Comparison of ENCODE assay signal across 7 cellular contexts in genomic region chr11:67807896-67808295, GRCh38.
DNase-seq lines count a peak whose midpoint lies in the region; ATAC-seq and TF ChIP-seq lines count a peak whose summit lies in the region.
"Not testable (repeated sequence)": the region's sequence is repeated elsewhere in the genome, so short reads cannot be mapped to it uniquely, and the experiment has no call there.

No MANE protein-coding gene starts in this region.

- not testable (repeated sequence) for DNase-seq in CD4-positive, alpha-beta T cell; activated T-helper 1 cell treated with anti-CD3 and anti-CD28 coated beads, Interleukin-12 subunit alpha, Interleukin-12 subunit beta, Interleukin-2, Interleukin-4 antibody, amounts not matched to agents 30 ng/mL and 10 ng/mL and 1 ng/mL, durations not matched to agents 14 hours and 24 hours and 36 hours (ENCODE audit: low spot score); neural crest cell (ENCODE audit: low read depth, low spot score)
- DNase-seq in NCI-H82 (lab: John Stamatoyannopoulos, UW) (peak; percentile 29), WERI-Rb-1 (peak; percentile 66), trophoblast cell (peak; percentile 8 to 65)

- not testable (repeated sequence) for H3K36me3 ChIP-seq in WERI-Rb-1; trophoblast cell (ENCODE audit: control insufficient read depth in 1 of 2, insufficient read depth in 2 of 2, low read length in 2 of 2)

- H3K23ac ChIP-seq in trophoblast cell (ENCODE audit: low read length), result not testable (repeated sequence)

- H3K4me1 ChIP-seq in trophoblast cell (ENCODE audit: control insufficient read depth in 1 of 2, insufficient read depth in 2 of 2, low read length in 2 of 2), result not testable (repeated sequence)

- H3K18ac ChIP-seq in trophoblast cell (ENCODE audit: low read length), result not testable (repeated sequence)

- H2AFZ ChIP-seq in trophoblast cell (ENCODE audit: insufficient read depth, low read length, poor library complexity), result not testable (repeated sequence)

- H4K8ac ChIP-seq in trophoblast cell (ENCODE audit: low read depth, low read length), result not testable (repeated sequence)

- peaks cover 18% of the 10 kb centered on the region for H3K4me1 Mint-ChIP-seq in CD4-positive, alpha-beta T cell (ENCODE audit: low read depth)
- not testable (repeated sequence) for H3K4me1 Mint-ChIP-seq in activated T-helper 1 cell treated with anti-CD3 and anti-CD28 coated beads, Interleukin-12 subunit alpha, Interleukin-12 subunit beta, Interleukin-2, Interleukin-4 antibody, amounts not matched to agents 30 ng/mL and 10 ng/mL and 1 ng/mL, durations not matched to agents 14 hours and 24 hours and 36 hours (ENCODE audit: low read depth)
- H3K4me1 Mint-ChIP-seq in neural crest cell, result peaks cover 20% of the 10 kb centered on the region

- H3K27ac Mint-ChIP-seq in CD4-positive, alpha-beta T cell; activated T-helper 1 cell treated with anti-CD3 and anti-CD28 coated beads, Interleukin-12 subunit alpha, Interleukin-12 subunit beta, Interleukin-2, Interleukin-4 antibody, amounts not matched to agents 30 ng/mL and 10 ng/mL and 1 ng/mL, durations not matched to agents 14 hours and 24 hours and 36 hours; neural crest cell (ENCODE audit: unreplicated experiment): not testable (repeated sequence)

- not testable (repeated sequence) for H3K4ac ChIP-seq in trophoblast cell (ENCODE audit: low read depth, low read length)

- not testable (repeated sequence) for H3K27me3 ChIP-seq in CD4-positive, alpha-beta T cell (ENCODE audit: control insufficient read depth, insufficient read depth, low read length); WERI-Rb-1 (ENCODE audit: insufficient read depth, low read depth, severe bottlenecking); trophoblast cell (ENCODE audit: insufficient read depth, low read length)

- H2AK5ac ChIP-seq in trophoblast cell (ENCODE audit: low read length), result not testable (repeated sequence)

- not testable (repeated sequence) for H3K4me3 ChIP-seq in WERI-Rb-1 (ENCODE audit: low read depth, low read length); trophoblast cell (ENCODE audit: low read depth, low read length)

- H3K79me1 ChIP-seq in trophoblast cell (ENCODE audit: low read length), result not testable (repeated sequence)

- H2BK5ac ChIP-seq in trophoblast cell (ENCODE audit: low read depth, low read length, poor library complexity), result not testable (repeated sequence)

- POLR2A ChIA-PET in CD4-positive, alpha-beta T cell (lab: Charles Lee), result not testable (repeated sequence)

- not testable (repeated sequence) for H4K91ac ChIP-seq in trophoblast cell (ENCODE audit: low read depth, low read length)

- intact Hi-C loops in CD4-positive, alpha-beta T cell (cut with DNase I, micrococcal nuclease), result loop anchor here in 1 of 2 experiments (5.0 to 10.0 kb wide), 3 partner anchors 224 to 693 kb away; partner anchors contain the start of genes KDM2A, KMT5B and NDUFS8
- intact Hi-C loops in activated T-helper 1 cell treated with anti-CD3 and anti-CD28 coated beads, Interleukin-12 subunit alpha, Interleukin-12 subunit beta, Interleukin-2, Interleukin-4 antibody, amounts not matched to agents 30 ng/mL and 10 ng/mL and 1 ng/mL, durations not matched to agents 14 hours and 24 hours and 36 hours (cut with micrococcal nuclease), result loop anchor here (5.0 kb wide), 3 partner anchors 406 to 654 kb away; partner anchors contain the start of genes POLD4, PPP1CA, PPP6R3 and TBC1D10C

- H3K27ac ChIP-seq in CD4-positive, alpha-beta T cell (ENCODE audit: low read depth, low read length); trophoblast cell (ENCODE audit: low read depth, low read length): not testable (repeated sequence)
- H3K27ac ChIP-seq in VCaP, result peak overlapping the region; percentile 91
- H3K27ac ChIP-seq in WERI-Rb-1, result peak overlapping the region; percentile 44; the same call in 1 of the 2 replicates

- H3K36me3 Mint-ChIP-seq in CD4-positive, alpha-beta T cell (ENCODE audit: low read depth); activated T-helper 1 cell treated with anti-CD3 and anti-CD28 coated beads, Interleukin-12 subunit alpha, Interleukin-12 subunit beta, Interleukin-2, Interleukin-4 antibody, amounts not matched to agents 30 ng/mL and 10 ng/mL and 1 ng/mL, durations not matched to agents 14 hours and 24 hours and 36 hours (ENCODE audit: low read depth); neural crest cell (ENCODE audit: low read depth): not testable (repeated sequence)

- not testable (repeated sequence) for H3K9me3 ChIP-seq in CD4-positive, alpha-beta T cell (ENCODE audit: control insufficient read depth, low read length); WERI-Rb-1 (ENCODE audit: severe bottlenecking); trophoblast cell (ENCODE audit: insufficient read depth, low read depth, low read length)

- H4K12ac ChIP-seq in trophoblast cell (ENCODE audit: low read depth, low read length), result not testable (repeated sequence)

- peak overlapping the region; percentile 25 for H3K4me3 Mint-ChIP-seq in CD4-positive, alpha-beta T cell
- peak overlapping the region; percentile 26 for H3K4me3 Mint-ChIP-seq in activated T-helper 1 cell treated with anti-CD3 and anti-CD28 coated beads, Interleukin-12 subunit alpha, Interleukin-12 subunit beta, Interleukin-2, Interleukin-4 antibody, amounts not matched to agents 30 ng/mL and 10 ng/mL and 1 ng/mL, durations not matched to agents 14 hours and 24 hours and 36 hours
- peak overlapping the region; percentile 31 for H3K4me3 Mint-ChIP-seq in neural crest cell

- not testable (repeated sequence) for H2BK12ac ChIP-seq in trophoblast cell (ENCODE audit: low read length)

- H3K14ac ChIP-seq in trophoblast cell (ENCODE audit: low read length), result not testable (repeated sequence)

- not testable (repeated sequence) for H3K79me2 ChIP-seq in trophoblast cell (ENCODE audit: control insufficient read depth, insufficient read depth, low read length, poor library complexity)

- H3K9me3 Mint-ChIP-seq in CD4-positive, alpha-beta T cell; activated T-helper 1 cell treated with anti-CD3 and anti-CD28 coated beads, Interleukin-12 subunit alpha, Interleukin-12 subunit beta, Interleukin-2, Interleukin-4 antibody, amounts not matched to agents 30 ng/mL and 10 ng/mL and 1 ng/mL, durations not matched to agents 14 hours and 24 hours and 36 hours; neural crest cell: not testable (repeated sequence)

- CTCF ChIA-PET in CD4-positive, alpha-beta T cell (lab: Charles Lee), result not testable (repeated sequence)

- H2BK120ac ChIP-seq in trophoblast cell (ENCODE audit: insufficient read depth, low read length, poor library complexity), result not testable (repeated sequence)

- H3K27me3 Mint-ChIP-seq in CD4-positive, alpha-beta T cell, result not testable (repeated sequence)
- H3K27me3 Mint-ChIP-seq in activated T-helper 1 cell treated with anti-CD3 and anti-CD28 coated beads, Interleukin-12 subunit alpha, Interleukin-12 subunit beta, Interleukin-2, Interleukin-4 antibody, amounts not matched to agents 30 ng/mL and 10 ng/mL and 1 ng/mL, durations not matched to agents 14 hours and 24 hours and 36 hours (ENCODE audit: insufficient read depth), result peaks cover 16% of the 10 kb centered on the region
- peaks cover 20% of the 10 kb centered on the region for H3K27me3 Mint-ChIP-seq in neural crest cell (ENCODE audit: low read depth)

- ATAC-seq in CD4-positive, alpha-beta T cell (ENCODE audit: poor library complexity), result not testable (repeated sequence)

- not testable (repeated sequence) for H3K4me2 ChIP-seq in trophoblast cell (ENCODE audit: low read length)

- no CpG with 5 or more reads among the region's 14 CpGs for WGBS in trophoblast cell (ENCODE audit: extremely low coverage, insufficient coverage, insufficient read length)

- not testable (repeated sequence) for H3K9ac ChIP-seq in trophoblast cell (ENCODE audit: low read length)

- TF ChIP-seq CTCF in CD4-positive, alpha-beta T cell (IDR thresholded peaks at IDR 0.05); VCaP (conservative IDR thresholded peaks at IDR 0.05); WERI-Rb-1 (IDR thresholded peaks at IDR 0.05; ENCODE audit: low read depth, low read length); neural crest cell (conservative IDR thresholded peaks at IDR 0.05): not testable (repeated sequence)
